Comparison of ENCODE assay signal across 20 cellular contexts in the genomic region with DNA sequence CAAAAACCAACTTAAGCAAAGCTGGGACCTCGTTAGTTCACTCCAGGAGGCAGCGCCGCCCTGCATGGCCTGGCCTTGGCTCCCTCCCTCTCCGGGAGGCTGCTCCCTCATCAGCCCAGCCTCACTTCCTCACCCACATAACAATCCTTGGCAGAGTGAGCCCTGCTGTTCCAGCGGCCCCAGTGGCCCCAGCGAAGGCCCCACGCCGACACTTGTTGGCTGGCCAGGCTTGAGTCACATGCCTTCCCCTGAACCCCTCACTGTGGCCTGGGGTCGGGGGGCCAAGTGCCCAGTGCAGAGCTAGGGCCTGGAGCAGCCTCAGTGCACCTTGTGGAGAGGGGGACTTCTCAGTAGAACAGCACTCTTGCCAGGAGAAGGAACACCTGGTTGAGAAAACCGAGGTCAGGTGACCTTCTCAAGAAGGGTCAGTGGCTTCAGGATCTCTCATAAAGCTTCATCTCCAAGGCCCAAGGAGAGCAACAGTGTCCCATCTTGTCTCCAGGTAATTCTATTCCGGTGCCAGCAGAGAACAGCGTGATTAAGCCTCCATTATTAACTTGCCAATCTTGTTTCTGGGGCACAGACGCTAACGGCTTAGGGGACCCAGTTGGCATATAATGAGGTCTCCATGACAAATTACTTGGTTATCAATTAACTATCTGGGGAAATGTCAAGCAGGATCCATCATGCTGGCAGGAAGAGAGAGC. TPM values are rescaled to one million over a fixed set of nuclear protein-coding genes. Genes with fewer than 3 reads are reported as not detected.
"Had no signal": no experiment of that assay in that cellular context is flagged by ENCODE, and none has a peak within 500 bp of the region (broad histone marks: within the 10 kb centered on the region; RNA-seq: fewer than 3 reads in every experiment).

No MANE protein-coding gene starts in this region.

- H3K27ac ChIP-seq: ascending aorta, brain microvascular endothelial cell, gastroesophageal sphincter, spleen, transverse colon, VCaP had no signal

- H3K27me3 ChIP-seq: ascending aorta, transverse colon had no signal

- ATAC-seq: activated CD4-positive, CD25-positive, alpha-beta regulatory T cell treated with anti-CD3 and anti-CD28 coated beads, Interleukin-2, amount 50 U/mL, for 24 hours; gastroesophageal sphincter; left colon had no signal

- DNase-seq: activated gamma-delta T cell, brain microvascular endothelial cell, cortex of kidney, spleen, transverse colon had no signal

- H3K9me3 Mint-ChIP-seq: activated CD4-positive, alpha-beta memory T cell treated with anti-CD3 and anti-CD28 coated beads, Interleukin-2, amount 10 ng/mL, durations not matched to agents 7 days and 5 days; activated CD4-positive, alpha-beta T cell treated with anti-CD3 and anti-CD28 coated beads, Interleukin-2, amount 10 ng/mL, durations not matched to agents 24 days and 14 days; activated naive CD4-positive, alpha-beta T cell treated with anti-CD3 and anti-CD28 coated beads, Interleukin-2, amount 10 ng/mL, durations not matched to agents 7 days and 5 days; activated naive CD8-positive, alpha-beta T cell treated with anti-CD3 and anti-CD28 coated beads, Interleukin-2, amount 10 ng/mL, durations not matched to agents 7 days and 5 days; activated T-cell treated with anti-CD3 and anti-CD28 coated beads, Interleukin-2, amount 50 U/mL, for 24 hours; immature natural killer cell; memory B cell; naive thymus-derived CD8-positive, alpha-beta T cell; neural crest cell; T-helper 1 cell treated with Interleukin-12 subunit alpha and Interleukin-12 subunit beta and Interleukin-4 antibody, amounts not matched to agents 30 μg/mL and 1 μg/mL, for 36 hours had no signal

- H3K4me3 Mint-ChIP-seq: activated CD4-positive, alpha-beta memory T cell treated with anti-CD3 and anti-CD28 coated beads, Interleukin-2, amount 10 ng/mL, durations not matched to agents 7 days and 5 days; activated CD4-positive, alpha-beta T cell treated with anti-CD3 and anti-CD28 coated beads, Interleukin-2, amount 10 ng/mL, durations not matched to agents 24 days and 14 days; activated naive CD4-positive, alpha-beta T cell treated with anti-CD3 and anti-CD28 coated beads, Interleukin-2, amount 10 ng/mL, durations not matched to agents 7 days and 5 days; activated naive CD8-positive, alpha-beta T cell treated with anti-CD3 and anti-CD28 coated beads, Interleukin-2, amount 10 ng/mL, durations not matched to agents 7 days and 5 days; activated T-cell treated with anti-CD3 and anti-CD28 coated beads, Interleukin-2, amount 50 U/mL, for 24 hours; immature natural killer cell; memory B cell; neural crest cell; T-helper 1 cell treated with Interleukin-12 subunit alpha and Interleukin-12 subunit beta and Interleukin-4 antibody, amounts not matched to agents 30 μg/mL and 1 μg/mL, for 36 hours had no signal

- H3K36me3 ChIP-seq: ascending aorta, brain microvascular endothelial cell, transverse colon had no signal

- H3K9me3 ChIP-seq: ascending aorta, gastroesophageal sphincter, spleen, transverse colon had no signal

- H3K4me1 Mint-ChIP-seq: activated CD4-positive, alpha-beta memory T cell treated with anti-CD3 and anti-CD28 coated beads, Interleukin-2, amount 10 ng/mL, durations not matched to agents 7 days and 5 days; activated CD4-positive, alpha-beta T cell treated with anti-CD3 and anti-CD28 coated beads, Interleukin-2, amount 10 ng/mL, durations not matched to agents 24 days and 14 days; activated naive CD4-positive, alpha-beta T cell treated with anti-CD3 and anti-CD28 coated beads, Interleukin-2, amount 10 ng/mL, durations not matched to agents 7 days and 5 days; activated naive CD8-positive, alpha-beta T cell treated with anti-CD3 and anti-CD28 coated beads, Interleukin-2, amount 10 ng/mL, durations not matched to agents 7 days and 5 days; immature natural killer cell; neural crest cell had no signal

- H3K4me1 ChIP-seq: gastroesophageal sphincter, transverse colon had no signal

- H3K27ac Mint-ChIP-seq: activated CD4-positive, alpha-beta memory T cell treated with anti-CD3 and anti-CD28 coated beads, Interleukin-2, amount 10 ng/mL, durations not matched to agents 7 days and 5 days; activated CD4-positive, alpha-beta T cell treated with anti-CD3 and anti-CD28 coated beads, Interleukin-2, amount 10 ng/mL, durations not matched to agents 24 days and 14 days; activated naive CD4-positive, alpha-beta T cell treated with anti-CD3 and anti-CD28 coated beads, Interleukin-2, amount 10 ng/mL, durations not matched to agents 7 days and 5 days; activated naive CD8-positive, alpha-beta T cell treated with anti-CD3 and anti-CD28 coated beads, Interleukin-2, amount 10 ng/mL, durations not matched to agents 7 days and 5 days; activated T-cell treated with anti-CD3 and anti-CD28 coated beads, Interleukin-2, amount 50 U/mL, for 24 hours; immature natural killer cell; memory B cell; naive thymus-derived CD8-positive, alpha-beta T cell; T-helper 1 cell treated with Interleukin-12 subunit alpha and Interleukin-12 subunit beta and Interleukin-4 antibody, amounts not matched to agents 30 μg/mL and 1 μg/mL, for 36 hours had no signal

- H3K27me3 Mint-ChIP-seq: activated CD4-positive, alpha-beta T cell treated with anti-CD3 and anti-CD28 coated beads, Interleukin-2, amount 10 ng/mL, durations not matched to agents 24 days and 14 days; activated T-cell treated with anti-CD3 and anti-CD28 coated beads, Interleukin-2, amount 50 U/mL, for 24 hours had no signal

- H3K4me3 ChIP-seq: ascending aorta, gastroesophageal sphincter, spleen, transverse colon had no signal

RNA-seq across cellular contexts. Expression of gene NPTX1, which starts 34.7 kb away (rescaled TPM):
- polyA plus RNA-seq: naive thymus-derived CD8-positive, alpha-beta T cell had no signal
